1 cellular context compared by ENCODE assay signal in the genomic region with DNA sequence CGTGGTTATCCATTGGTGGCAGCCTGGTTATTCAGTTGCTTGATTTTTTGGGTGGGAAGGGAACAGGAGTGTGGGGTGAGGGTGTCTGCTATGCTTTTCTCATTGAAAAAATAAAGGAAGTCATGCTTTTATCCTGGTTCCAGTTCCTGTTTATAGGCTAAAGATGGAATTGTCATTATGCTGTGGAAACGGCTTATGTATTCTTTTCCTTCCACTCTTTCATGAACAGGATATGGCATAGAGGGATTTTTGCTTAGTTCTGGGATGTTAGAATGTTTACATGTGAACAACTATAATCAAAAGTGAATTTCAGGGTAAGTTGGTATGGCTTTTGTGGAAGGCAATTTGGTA.
TF ChIP-seq lines count a peak whose summit lies in the region.

No MANE protein-coding gene starts in this region.

TF ChIP-seq in GM12878, 131 proteins besides CTCF, POLR2A, EP300 and RAD21:
- no peak for TF ChIP-seq POLR2AphosphoS2 (IDR thresholded peaks at IDR 0.05; ENCODE audit: low read depth, low read length)
- TF ChIP-seq, protein P1, sequence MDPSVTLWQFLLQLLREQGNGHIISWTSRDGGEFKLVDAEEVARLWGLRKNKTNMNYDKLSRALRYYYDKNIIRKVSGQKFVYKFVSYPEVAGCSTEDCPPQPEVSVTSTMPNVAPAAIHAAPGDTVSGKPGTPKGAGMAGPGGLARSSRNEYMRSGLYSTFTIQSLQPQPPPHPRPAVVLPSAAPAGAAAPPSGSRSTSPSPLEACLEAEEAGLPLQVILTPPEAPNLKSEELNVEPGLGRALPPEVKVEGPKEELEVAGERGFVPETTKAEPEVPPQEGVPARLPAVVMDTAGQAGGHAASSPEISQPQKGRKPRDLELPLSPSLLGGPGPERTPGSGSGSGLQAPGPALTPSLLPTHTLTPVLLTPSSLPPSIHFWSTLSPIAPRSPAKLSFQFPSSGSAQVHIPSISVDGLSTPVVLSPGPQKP (IDR thresholded peaks at IDR 0.05; ENCODE audit: low read depth, low read length), result no peak
- TF ChIP-seq SPI1 (IDR thresholded peaks at IDR 0.05; ENCODE audit: borderline replicate concordance, insufficient read depth, low read depth, low read length), result peak; percentile 17; the same call in 1 of the 2 replicates
